ENCODE assay signal across 10 cellular contexts in genomic region chr1:153540394-153541361, GRCh38. TPM values are rescaled to one million over a fixed set of nuclear protein-coding genes. Genes with fewer than 3 reads are reported as not detected.
DNase-seq lines count a peak whose midpoint lies in the region; ATAC-seq and TF ChIP-seq lines count a peak whose summit lies in the region.
"Had no signal": no experiment of that assay in that cellular context is flagged by ENCODE, and none has a peak within 500 bp of the region (broad histone marks: within the 10 kb centered on the region; RNA-seq: fewer than 3 reads in every experiment).

TSS of gene S100A5 (minus strand) at chr1:153540934. CDS start at chr1:153540191, 743 bp downstream.

- no peaks in the 10 kb centered on the region for H4K20me1 ChIP-seq in fibroblast of lung (ENCODE audit: control insufficient read depth, extremely low read depth, insufficient read depth, low read length)

- DNase-seq in left ventricle myocardium inferior (no peak), Right ventricle myocardium superior (no peak), fibroblast of lung (ENCODE audit: low read depth in 2 of 2) (peak; percentile 41 to 78), NCI-H1417 treated with DMSO at 0.1 percent for 48 hours (lab: John Stamatoyannopoulos, UW) (no peak)
- DNase-seq in activated CD4-positive, alpha-beta T cell treated with anti-CD3 and anti-CD28 coated beads, Interleukin-2, amount 10 ng/mL, durations not matched to agents 7 days and 5 days: peak; percentile 74
- DNase-seq in stimulated activated naive B cell treated with anti-CD40 and anti-IgM and Interleukin-4, amounts not matched to agents 10 μg/mL and 1 μg/mL and 100 μg/mL, for 72 hours: peak; percentile 41

- H3K27ac ChIP-seq in left ventricle myocardium inferior (replicated peaks) (peak within 1 kb of the TSS; percentile 27), fibroblast of lung (ENCODE audit: insufficient read depth, low read length) (no peak within 1 kb of the TSS)
- H3K27ac ChIP-seq: C4-2B had no signal

- intact Hi-C loops in left ventricle myocardium inferior (cut with micrococcal nuclease): no loop called here
- intact Hi-C loops in Right ventricle myocardium superior (cut with DNase I): no loop called here

- H3K9me3 Mint-ChIP-seq in activated CD4-positive, alpha-beta T cell treated with anti-CD3 and anti-CD28 coated beads, Interleukin-2, amount 10 ng/mL, durations not matched to agents 7 days and 5 days: no peaks in the 10 kb centered on the region
- peaks cover 0 to 6% of the 10 kb centered on the region in 2 donors for H3K9me3 Mint-ChIP-seq in stimulated activated naive B cell treated with anti-CD40 and anti-IgM and Interleukin-4, amounts not matched to agents 10 μg/mL and 1 μg/mL and 100 μg/mL, for 72 hours

- H3K4me2 ChIP-seq in fibroblast of lung (ENCODE audit: extremely low read depth, insufficient read depth, low read length): no peak within 1 kb of the TSS

- ATAC-seq in Right ventricle myocardium superior (ENCODE audit: poor library complexity) (no peak), GM21390 (IDR thresholded peaks at IDR 0.05; ENCODE audit: unreplicated experiment) (no peak), GM21737 (IDR thresholded peaks at IDR 0.05; ENCODE audit: unreplicated experiment) (no peak)
- ATAC-seq in stimulated activated naive B cell treated with anti-CD40 and anti-IgM and Interleukin-4, amounts not matched to agents 10 μg/mL and 1 μg/mL and 100 μg/mL, for 72 hours (replicated peaks): peak in 1 of 2 donors; percentile 16

- H3K9me3 ChIP-seq in left ventricle myocardium inferior (replicated peaks) (no peaks in the 10 kb centered on the region), fibroblast of lung (ENCODE audit: control insufficient read depth, insufficient read depth, low read depth, low read length) (no peaks in the 10 kb centered on the region)

- H3K4me3 Mint-ChIP-seq in activated CD4-positive, alpha-beta T cell treated with anti-CD3 and anti-CD28 coated beads, Interleukin-2, amount 10 ng/mL, durations not matched to agents 7 days and 5 days: peak within 1 kb of the TSS; percentile 65
- H3K4me3 Mint-ChIP-seq in stimulated activated naive B cell treated with anti-CD40 and anti-IgM and Interleukin-4, amounts not matched to agents 10 μg/mL and 1 μg/mL and 100 μg/mL, for 72 hours: peak within 1 kb of the TSS; percentile 41 to 46

- peaks cover 89% of the 10 kb centered on the region for H3K4me1 Mint-ChIP-seq in activated CD4-positive, alpha-beta T cell treated with anti-CD3 and anti-CD28 coated beads, Interleukin-2, amount 10 ng/mL, durations not matched to agents 7 days and 5 days
- H3K4me1 Mint-ChIP-seq in stimulated activated naive B cell treated with anti-CD40 and anti-IgM and Interleukin-4, amounts not matched to agents 10 μg/mL and 1 μg/mL and 100 μg/mL, for 72 hours: peaks cover 53 to 70% of the 10 kb centered on the region in 2 donors

- H3K9ac ChIP-seq in fibroblast of lung (ENCODE audit: insufficient read depth, low read length): no peak within 1 kb of the TSS

- H3K4me1 ChIP-seq in left ventricle myocardium inferior (peaks cover 48% of the 10 kb centered on the region), fibroblast of lung (ENCODE audit: control insufficient read depth, extremely low read depth, insufficient read depth, low read length) (peaks cover 27% of the 10 kb centered on the region)

- H3K27ac Mint-ChIP-seq in activated CD4-positive, alpha-beta T cell treated with anti-CD3 and anti-CD28 coated beads, Interleukin-2, amount 10 ng/mL, durations not matched to agents 7 days and 5 days: peak within 1 kb of the TSS; percentile 96
- H3K27ac Mint-ChIP-seq in stimulated activated naive B cell treated with anti-CD40 and anti-IgM and Interleukin-4, amounts not matched to agents 10 μg/mL and 1 μg/mL and 100 μg/mL, for 72 hours: peak within 1 kb of the TSS; percentile 82

- H3K27me3 ChIP-seq in left ventricle myocardium inferior (ENCODE audit: low read depth) (no peaks in the 10 kb centered on the region), fibroblast of lung (ENCODE audit: control insufficient read depth, insufficient read depth, low read length) (no peaks in the 10 kb centered on the region)

- POLR2A ChIA-PET in activated CD4-positive, alpha-beta T cell treated with anti-CD3 and anti-CD28 coated beads, Interleukin-2, amount 10 ng/mL, durations not matched to agents 7 days and 5 days (lab: Charles Lee): interaction anchor here (0.6 kb wide), 1 partner anchor 8 kb away, joined by 12 read pairs; no protein-coding TSS in a partner anchor

- TF ChIP-seq CTCF in left ventricle myocardium inferior (IDR thresholded peaks at IDR 0.05; ENCODE audit: borderline replicate concordance): no peak
- TF ChIP-seq CTCF in fibroblast of lung (conservative IDR thresholded peaks at IDR 0.05 in 1 of 2, IDR thresholded peaks at IDR 0.05 in 1 of 2; ENCODE audit: low read depth in 1 of 2, low read length in 2 of 2): no peak

- no peaks in the 10 kb centered on the region for H3K27me3 Mint-ChIP-seq in activated CD4-positive, alpha-beta T cell treated with anti-CD3 and anti-CD28 coated beads, Interleukin-2, amount 10 ng/mL, durations not matched to agents 7 days and 5 days
- H3K27me3 Mint-ChIP-seq in stimulated activated naive B cell treated with anti-CD40 and anti-IgM and Interleukin-4, amounts not matched to agents 10 μg/mL and 1 μg/mL and 100 μg/mL, for 72 hours: peaks cover 0 to under 1% of the 10 kb centered on the region in 2 donors

- H3K36me3 ChIP-seq in left ventricle myocardium inferior: no peaks in the 10 kb centered on the region
- no peaks in the 10 kb centered on the region for H3K36me3 ChIP-seq in fibroblast of lung (ENCODE audit: control insufficient read depth, insufficient read depth, low read length)

- H3K4me3 ChIP-seq in left ventricle myocardium inferior (no peak within 1 kb of the TSS), fibroblast of lung (replicated peaks in 1 of 4; ENCODE audit: control extremely low read depth in 1 of 4, insufficient read depth in 1 of 4, low read depth in 3 of 4, low read length in 4 of 4) (no peak within 1 kb of the TSS)

- H3K79me2 ChIP-seq in fibroblast of lung (ENCODE audit: control insufficient read depth, insufficient read depth, low read length): peaks cover 11% of the 10 kb centered on the region

- CTCF ChIA-PET in activated CD4-positive, alpha-beta T cell treated with anti-CD3 and anti-CD28 coated beads, Interleukin-2, amount 10 ng/mL, durations not matched to agents 7 days and 5 days (lab: Charles Lee): interaction anchor here (0.6 to 2.9 kb wide), 12 partner anchors 9 to 344 kb away, joined by 3 to 12 read pairs (median 4); no protein-coding TSS in a partner anchor

- peaks cover 58% of the 10 kb centered on the region for H3K36me3 Mint-ChIP-seq in activated CD4-positive, alpha-beta T cell treated with anti-CD3 and anti-CD28 coated beads, Interleukin-2, amount 10 ng/mL, durations not matched to agents 7 days and 5 days (ENCODE audit: low read depth)
- peaks cover 19 to 36% of the 10 kb centered on the region in 2 donors for H3K36me3 Mint-ChIP-seq in stimulated activated naive B cell treated with anti-CD40 and anti-IgM and Interleukin-4, amounts not matched to agents 10 μg/mL and 1 μg/mL and 100 μg/mL, for 72 hours

- no peak within 1 kb of the TSS for H2AFZ ChIP-seq in fibroblast of lung (ENCODE audit: low read length)

RNA-seq across cellular contexts. Expression of gene S100A5, which starts in this region (rescaled TPM):
- total RNA-seq in left ventricle myocardium inferior (not detected), Right ventricle myocardium superior (not detected), fibroblast of lung (not detected in 2 replicates)
- 1 to 10 TPM; 3.0 to 3.8 TPM for total RNA-seq in activated CD4-positive, alpha-beta T cell treated with anti-CD3 and anti-CD28 coated beads, Interleukin-2, amount 10 ng/mL, durations not matched to agents 7 days and 5 days
- polyA plus RNA-seq in fibroblast of lung: 0.20 and 0.24 TPM in 2 replicates
- polyA plus RNA-seq in fibroblast of lung (2012): 0.55 and 0.76 TPM in 2 replicates
- polyA minus RNA-seq in fibroblast of lung (ENCODE audit: low replicate concordance): not detected in 2 replicates
- total RNA-seq: liver had no signal
- polyA plus RNA-seq: liver had no signal

Comparison
In these comparisons a context has a peak if more than half of its experiments do, and no peak if none do; other contexts are left out.
1. Peak in DNase-seq in fibroblast of lung; RNA of the gene not detected or under 1 TPM.
2. DNase-seq: peak in activated CD4-positive, alpha-beta T cell treated with anti-CD3 and anti-CD28 coated beads, Interleukin-2, amount 10 ng/mL, durations not matched to agents 7 days and 5 days (single experiment) and stimulated activated naive B cell treated with anti-CD40 and anti-IgM and Interleukin-4, amounts not matched to agents 10 μg/mL and 1 μg/mL and 100 μg/mL, for 72 hours (single experiment); none in left ventricle myocardium inferior (single experiment), Right ventricle myocardium superior (single experiment) and NCI-H1417 treated with DMSO at 0.1 percent for 48 hours (single experiment).